Comparison of ENCODE assay signal across 9 cellular contexts in genomic region chr17:74452841-74453661, GRCh38. TPM values are rescaled to one million over a fixed set of nuclear protein-coding genes. Genes with fewer than 3 reads are reported as not detected.
DNase-seq lines count a peak whose midpoint lies in the region; ATAC-seq, FAIRE-seq and TF ChIP-seq lines count a peak whose summit lies in the region.
"Had no signal": no experiment of that assay in that cellular context is flagged by ENCODE, and none has a peak within 500 bp of the region (broad histone marks: within the 10 kb centered on the region; RNA-seq: fewer than 3 reads in every experiment).

No MANE protein-coding gene starts in this region.

- H3K36me3 ChIP-seq in OCI-LY7 (ENCODE audit: insufficient read depth, low read length) (no peaks in the 10 kb centered on the region), pancreas (peaks cover 0 to 8% (median 0%) of the 10 kb centered on the region in 3 donors)

- peaks cover 19% of the 10 kb centered on the region for H3K27me3 Mint-ChIP-seq in glutamatergic neuron (ENCODE audit: unreplicated experiment)

- H3K4me1 Mint-ChIP-seq in glutamatergic neuron (ENCODE audit: low read depth, unreplicated experiment): peaks cover 46% of the 10 kb centered on the region

- FAIRE-seq in pancreas (lab: Jason Lieb, UNC): no peak

- no peaks in the 10 kb centered on the region for H3K9me2 ChIP-seq in OCI-LY7 (ENCODE audit: insufficient read depth, low read length)

- H3K27me3 ChIP-seq in pancreas: no peaks in the 10 kb centered on the region

- H4K20me1 ChIP-seq in OCI-LY7 (ENCODE audit: insufficient read depth, low read length): no peaks in the 10 kb centered on the region

- H3K4me3 Mint-ChIP-seq in glutamatergic neuron (ENCODE audit: unreplicated experiment): peak overlapping the region; percentile 73

- no TSS peak for BruUV-seq in OCI-LY7 (replicated peaks; lab: Mats Ljungman, UMichigan)

- 33 to 41% methylated on average over 22 of the region's 22 CpGs for WGBS in pancreas, 2 donors

- H3K4me2 ChIP-seq in OCI-LY7 (ENCODE audit: low read length): peak overlapping the region; percentile 69

- TF ChIP-seq CTCF in OCI-LY7 (conservative IDR thresholded peaks at IDR 0.05; ENCODE audit: low read length): no peak
- no peak for TF ChIP-seq CTCF in glutamatergic neuron (IDR thresholded peaks at IDR 0.05; ENCODE audit: partially characterized antibody, unreplicated experiment)
- TF ChIP-seq CTCF in pancreas (IDR thresholded peaks at IDR 0.05): no peak

- no peaks in the 10 kb centered on the region for H3K79me2 ChIP-seq in OCI-LY7 (ENCODE audit: insufficient read depth, low read depth, low read length)

- intact Hi-C loops in OCI-LY7 (cut with micrococcal nuclease; ENCODE audit: unreplicated experiment): loop anchor here (10.0 kb wide), 1 partner anchor 238 kb away; the partner anchor contains the start of gene TTYH2
- intact Hi-C loops in pancreas (cut with DNase I): no loop called here

- H3K27ac ChIP-seq in OCI-LY7 (ENCODE audit: low read depth, low read length, poor library complexity, severe bottlenecking) (no peak overlapping the region), pancreas (peak overlapping the region in 3 of 4 donors; percentile 65 to 78 (median 70))

- no peaks in the 10 kb centered on the region for H3K36me3 Mint-ChIP-seq in glutamatergic neuron (ENCODE audit: unreplicated experiment)

- H3K9me3 ChIP-seq in OCI-LY7 (ENCODE audit: low read length) (no peaks in the 10 kb centered on the region), pancreas (no peaks in the 10 kb centered on the region)

- peaks cover 15% of the 10 kb centered on the region for H3K9me3 Mint-ChIP-seq in glutamatergic neuron (ENCODE audit: unreplicated experiment)

- CTCF ChIA-PET in OCI-LY7 (lab: Charles Lee; ENCODE audit: unreplicated experiment): interaction anchor here (0.5 kb wide), 1 partner anchor 20 kb away, joined by 12 read pairs; no protein-coding TSS in a partner anchor

- H3K4me3 ChIP-seq in OCI-LY7 (ENCODE audit: low read depth, low read length, poor library complexity, severe bottlenecking): peak overlapping the region; percentile 64
- H3K4me3 ChIP-seq in pancreas: peak overlapping the region in 2 of 4 donors; percentile 38 to 45

- peak overlapping the region; percentile 99 for H3K27ac Mint-ChIP-seq in glutamatergic neuron (ENCODE audit: unreplicated experiment)

- POLR2A ChIA-PET in OCI-LY7 (lab: Charles Lee): interaction anchor here (1.0 to 1.5 kb wide), 3 partner anchors 9 to 21 kb away, joined by 3 to 7 read pairs (median 5); no protein-coding TSS in a partner anchor

- H2AFZ ChIP-seq in OCI-LY7 (ENCODE audit: low read length): peak overlapping the region; percentile 65; the same call in 1 of the 2 replicates

- H3K4me1 ChIP-seq in OCI-LY7 (ENCODE audit: insufficient read depth, low read length, poor library complexity, severe bottlenecking) (peaks cover 52% of the 10 kb centered on the region), pancreas (peaks cover 13 to 25% (median 17%) of the 10 kb centered on the region in 3 donors)

- DNase-seq in DMS 273 treated with DMSO at 0.1 percent for 48 hours (lab: John Stamatoyannopoulos, UW): peak; percentile 40
- DNase-seq in OCI-LY7 (ENCODE audit: low spot score): no peak
- peak; percentile 36 for DNase-seq in glutamatergic neuron
- DNase-seq in pancreas: peak in 5 of 6 donors; percentile 36 to 85 (median 67)
- no peak for DNase-seq in ureter (ENCODE audit: low spot score)
- no peak for DNase-seq in midbrain (lab: John Stamatoyannopoulos, UW)
- no peak for DNase-seq in GOT3 (lab: John Stamatoyannopoulos, UW)
- DNase-seq: T1000 had no signal

- ATAC-seq in pancreas: peak; percentile 1 to 5 (median 1)
- no peak for ATAC-seq in HG03280 (IDR thresholded peaks at IDR 0.05; ENCODE audit: unreplicated experiment)

RNA-seq across cellular contexts. Expression of gene CD300A, which starts 13.4 kb away (rescaled TPM):
- total RNA-seq in OCI-LY7 (2014; rRNA removed; shearing (Covaris generic)): 6.7 and 7.4 TPM in 2 replicates
- total RNA-seq in OCI-LY7 (2022) (1.8 and 3.5 TPM in 2 replicates), glutamatergic neuron (ENCODE audit: unreplicated experiment) (0.25 TPM), pancreas (1 to 10 TPM in 3 of 6 donors, under 1 TPM in 3; 0.37 to 5.1 (median 0.92) TPM), ureter (4.3 TPM)
- polyA plus RNA-seq in pancreas: 1 to 10 TPM; 1.3 to 2.0 TPM

RNA-seq across cellular contexts. Expression of gene GPRC5C, which starts 21.2 kb away (rescaled TPM):
- 9.4 and 19.5 TPM in 2 replicates for total RNA-seq in OCI-LY7 (2014; rRNA removed; shearing (Covaris generic))
- 1.1 and 2.0 TPM in 2 replicates for total RNA-seq in OCI-LY7 (2022)
- 93.3 TPM for total RNA-seq in glutamatergic neuron (ENCODE audit: unreplicated experiment)
- total RNA-seq in pancreas: 100 to 1,000 TPM in 1 of 6 donors, 10 to 100 TPM in 5; 38.2 to 106 (median 49.9) TPM
- polyA plus RNA-seq in pancreas: 10 to 100 TPM; 40.4 to 68.0 TPM
- 153 TPM for total RNA-seq in ureter

Comparison
In these comparisons a context has a peak if more than half of its experiments do, and no peak if none do; other contexts are left out.
1. DNase-seq: peak in DMS 273 treated with DMSO at 0.1 percent for 48 hours (single experiment), glutamatergic neuron (single experiment) and pancreas (5 of 6); none in OCI-LY7 (single experiment), ureter (single experiment), midbrain (single experiment) and GOT3 (single experiment).